In the genomic region with DNA sequence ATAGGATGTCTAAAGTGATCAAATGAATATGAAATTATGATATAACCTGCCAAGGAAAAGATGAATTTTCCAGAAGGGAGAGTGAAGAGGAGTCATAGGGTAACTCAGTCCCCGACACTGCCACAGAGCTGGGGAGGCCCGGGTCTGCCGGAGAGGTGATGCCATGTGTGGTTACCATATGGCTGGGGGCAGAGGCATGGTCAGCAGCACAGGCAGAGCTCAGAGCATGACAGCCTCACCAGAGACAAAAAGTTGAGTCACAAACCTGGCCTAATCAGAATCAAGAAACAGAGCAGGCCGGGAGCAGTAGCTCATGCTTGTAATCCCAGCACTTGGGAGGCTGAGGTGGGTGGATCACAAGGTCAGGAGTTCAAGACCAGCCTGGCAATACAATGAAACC, we compare ENCODE assay signal across 7 cellular contexts.
DNase-seq lines count a peak whose midpoint lies in the region; ATAC-seq and TF ChIP-seq lines count a peak whose summit lies in the region.
"Not testable (repeated sequence)": the region's sequence is repeated elsewhere in the genome, so short reads cannot be mapped to it uniquely, and the experiment has no call there.

No MANE protein-coding gene starts in this region.

- H3K4me3 ChIP-seq in Caco-2 (ENCODE audit: low read depth, low read length); esophagus muscularis mucosa; right cardiac atrium (ENCODE audit: low read length); upper lobe of left lung: not testable (repeated sequence)
- H3K4me3 ChIP-seq in endodermal cell (ENCODE audit: low read length) = peak overlapping the region; percentile 53

- not testable (repeated sequence) for H3K9ac ChIP-seq in endodermal cell (ENCODE audit: extremely low read depth, low read length, poor library complexity, severe bottlenecking)

- BruUV-seq in Caco-2 (replicated peaks; lab: Mats Ljungman, UMichigan) = not testable (repeated sequence)

- TF ChIP-seq POLR2A in esophagus muscularis mucosa (IDR thresholded peaks at IDR 0.05; ENCODE audit: low read depth); upper lobe of left lung (IDR thresholded peaks at IDR 0.05): not testable (repeated sequence)

- H3K27me3 Mint-ChIP-seq in Caco-2 (ENCODE audit: insufficient read depth, unreplicated experiment); endodermal cell (ENCODE audit: insufficient read depth); osteocyte (ENCODE audit: unreplicated experiment): not testable (repeated sequence)

- H3K9me3 ChIP-seq in Caco-2 (peaks cover 11% of the 10 kb centered on the region), endodermal cell (ENCODE audit: control insufficient read depth, low read length) (peaks cover 65% of the 10 kb centered on the region)
- not testable (repeated sequence) for H3K9me3 ChIP-seq in esophagus muscularis mucosa; right cardiac atrium (ENCODE audit: control insufficient read depth, low read length); upper lobe of left lung

- not testable (repeated sequence) for H3K36me3 ChIP-seq in Caco-2 (ENCODE audit: control insufficient read depth, insufficient read depth, low read length); endodermal cell (ENCODE audit: control insufficient read depth, insufficient read depth, low read length); esophagus muscularis mucosa; upper lobe of left lung

- H3K27ac ChIP-seq in endodermal cell (ENCODE audit: low read depth, low read length); esophagus muscularis mucosa (replicated peaks in 1 of 4); right cardiac atrium (ENCODE audit: low read length); upper lobe of left lung: not testable (repeated sequence)

- not testable (repeated sequence) for H3K27me3 ChIP-seq in Caco-2 (replicated peaks; ENCODE audit: control insufficient read depth, insufficient read depth, low read length); endodermal cell (ENCODE audit: control insufficient read depth, insufficient read depth, low read length, poor library complexity, severe bottlenecking); esophagus muscularis mucosa; right cardiac atrium (ENCODE audit: control insufficient read depth, insufficient read depth); upper lobe of left lung

- not testable (repeated sequence) for DNase-seq in Caco-2; endodermal cell; right cardiac atrium; stimulated activated effector memory CD8-positive, alpha-beta T cell treated with anti-CD3 and anti-CD28 coated beads, Interleukin-12 subunit alpha, Interleukin-12 subunit beta, amount 100 ng/mL, for 72 hours (ENCODE audit: low spot score in 2 of 2)
- DNase-seq in esophagus muscularis mucosa (ENCODE audit: extremely low spot score) (peak; percentile 72), osteocyte (ENCODE audit: extremely low spot score, unreplicated experiment) (peak; percentile 87), upper lobe of left lung (peak in 1 of 2 donors; percentile 74)

- not testable (repeated sequence) for H3K4me1 Mint-ChIP-seq in Caco-2 (ENCODE audit: low read depth, unreplicated experiment); endodermal cell; osteocyte (ENCODE audit: unreplicated experiment); stimulated activated effector memory CD8-positive, alpha-beta T cell treated with anti-CD3 and anti-CD28 coated beads, Interleukin-12 subunit alpha, Interleukin-12 subunit beta, amount 100 ng/mL, for 72 hours

- POLR2A ChIA-PET in Caco-2 (lab: Charles Lee) = not testable (repeated sequence)

- H3K27ac Mint-ChIP-seq in Caco-2 (ENCODE audit: unreplicated experiment) = peak overlapping the region; percentile 1
- H3K27ac Mint-ChIP-seq in endodermal cell; osteocyte (ENCODE audit: unreplicated experiment); stimulated activated effector memory CD8-positive, alpha-beta T cell treated with anti-CD3 and anti-CD28 coated beads, Interleukin-12 subunit alpha, Interleukin-12 subunit beta, amount 100 ng/mL, for 72 hours: not testable (repeated sequence)

- not testable (repeated sequence) for H3K36me3 Mint-ChIP-seq in Caco-2 (ENCODE audit: insufficient read depth, unreplicated experiment); endodermal cell (ENCODE audit: low read depth); osteocyte (ENCODE audit: unreplicated experiment); stimulated activated effector memory CD8-positive, alpha-beta T cell treated with anti-CD3 and anti-CD28 coated beads, Interleukin-12 subunit alpha, Interleukin-12 subunit beta, amount 100 ng/mL, for 72 hours

- TF ChIP-seq EP300 in esophagus muscularis mucosa (IDR thresholded peaks at IDR 0.05); upper lobe of left lung (IDR thresholded peaks at IDR 0.05): not testable (repeated sequence)

- 81 to 82% methylated on average over 4 of the region's 4 CpGs for WGBS in endodermal cell (ENCODE audit: insufficient coverage in 1 of 2, insufficient read length in 1 of 2), 2 experiments
- WGBS in esophagus muscularis mucosa = 86% methylated on average over 4 of the region's 4 CpGs
- 83% methylated on average over 4 of the region's 4 CpGs for WGBS in right cardiac atrium
- WGBS in upper lobe of left lung, 2 donors = 83 to 87% methylated on average over 4 of the region's 4 CpGs

- not testable (repeated sequence) for H3K4me3 Mint-ChIP-seq in Caco-2 (ENCODE audit: unreplicated experiment); endodermal cell; osteocyte (ENCODE audit: unreplicated experiment); stimulated activated effector memory CD8-positive, alpha-beta T cell treated with anti-CD3 and anti-CD28 coated beads, Interleukin-12 subunit alpha, Interleukin-12 subunit beta, amount 100 ng/mL, for 72 hours

- peaks cover 18% of the 10 kb centered on the region for H3K4me1 ChIP-seq in Caco-2
- not testable (repeated sequence) for H3K4me1 ChIP-seq in endodermal cell (ENCODE audit: control insufficient read depth, insufficient read depth, low read length); esophagus muscularis mucosa; right cardiac atrium (ENCODE audit: control insufficient read depth, insufficient read depth, low read length); upper lobe of left lung

- TF ChIP-seq CTCF in Caco-2 (IDR thresholded peaks at IDR 0.05; ENCODE audit: insufficient read depth in 1 of 2, low read depth in 1 of 2, low read length in 1 of 2, severe bottlenecking in 1 of 2, unreplicated experiment in 1 of 2); endodermal cell (conservative IDR thresholded peaks at IDR 0.05); esophagus muscularis mucosa (IDR thresholded peaks at IDR 0.05); osteocyte (IDR thresholded peaks at IDR 0.05); upper lobe of left lung (IDR thresholded peaks at IDR 0.05): not testable (repeated sequence)

- not testable (repeated sequence) for H3K9me3 Mint-ChIP-seq in Caco-2 (ENCODE audit: unreplicated experiment); stimulated activated effector memory CD8-positive, alpha-beta T cell treated with anti-CD3 and anti-CD28 coated beads, Interleukin-12 subunit alpha, Interleukin-12 subunit beta, amount 100 ng/mL, for 72 hours
- peaks cover 51% of the 10 kb centered on the region for H3K9me3 Mint-ChIP-seq in endodermal cell
- peaks cover 16% of the 10 kb centered on the region for H3K9me3 Mint-ChIP-seq in osteocyte (ENCODE audit: unreplicated experiment)

- intact Hi-C loops in Caco-2 (cut with micrococcal nuclease; ENCODE audit: unreplicated experiment); esophagus muscularis mucosa (cut with DNase I); right cardiac atrium (cut with DNase I): not testable (repeated sequence)

- ATAC-seq in right cardiac atrium (peak; percentile 38 to 40), upper lobe of left lung (ENCODE audit: low FRiP score in 2 of 2) (peak; percentile 16 to 56)
- peak; percentile 50 for ATAC-seq in stimulated activated effector memory CD8-positive, alpha-beta T cell treated with anti-CD3 and anti-CD28 coated beads, Interleukin-12 subunit alpha, Interleukin-12 subunit beta, amount 100 ng/mL, for 72 hours

- CTCF ChIA-PET in Caco-2 (lab: Charles Lee) = not testable (repeated sequence)
